ENCODE assay signal across 8 cellular contexts in the genomic region with DNA sequence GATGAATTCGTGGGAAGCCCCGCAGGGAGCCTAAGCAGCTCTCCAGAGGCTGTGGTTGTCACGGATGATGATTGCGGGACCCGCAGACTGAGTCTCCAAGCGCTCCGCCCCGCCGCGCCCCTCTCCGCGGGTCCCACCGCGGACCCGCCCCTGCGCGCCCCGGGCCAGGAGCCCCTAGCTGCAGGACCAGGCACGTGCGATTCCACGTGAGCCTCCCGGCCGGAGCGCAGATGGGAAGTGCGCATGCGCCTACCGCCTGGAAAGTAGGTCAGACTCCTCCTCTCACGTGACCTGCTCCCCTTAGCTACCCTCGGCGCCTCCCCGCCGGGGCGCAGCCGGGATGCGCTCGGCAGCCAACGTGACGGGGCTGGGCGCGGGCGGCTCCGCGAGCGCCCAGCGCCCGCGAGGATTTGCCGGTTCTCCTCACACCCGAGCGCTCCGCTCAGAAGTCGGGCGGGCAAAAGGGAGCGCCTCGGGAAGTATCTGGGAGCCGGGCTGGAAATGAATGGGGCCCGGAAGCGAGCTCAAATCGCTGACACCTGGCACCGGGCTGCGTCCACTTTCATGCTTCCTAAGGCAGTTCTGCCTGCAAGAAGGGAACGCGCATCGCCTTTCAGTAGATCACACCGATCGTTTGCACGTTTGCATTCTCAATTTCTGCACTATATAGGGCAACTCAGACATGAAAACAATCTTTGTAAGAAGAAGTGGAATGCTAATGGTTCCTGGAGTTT. TPM values are rescaled to one million over a fixed set of nuclear protein-coding genes. Genes with fewer than 3 reads are reported as not detected.
DNase-seq lines count a peak whose midpoint lies in the region; ATAC-seq, FAIRE-seq and TF ChIP-seq lines count a peak whose summit lies in the region.

No MANE protein-coding gene starts in this region.

- intact Hi-C loops in ascending aorta (cut with DNase I) = loop anchor here (1.0 to 5.0 kb wide), 5 partner anchors 26 to 271 kb away; partner anchors contain the start of genes COX11, HLF, MMD and STXBP4
- intact Hi-C loops in right cardiac atrium (cut with DNase I) = loop anchor here in 1 of 4 donors (10.0 kb wide), 1 partner anchor 106 kb away; no protein-coding TSS in a partner anchor

- TF ChIP-seq POLR2A in GM12892 (IDR thresholded peaks at IDR 0.05; ENCODE audit: low read depth, low read length) = peak; percentile 57; the same call in 1 of the 2 replicates

- H3K27ac ChIP-seq in ascending aorta = peak overlapping the region; percentile 33 to 47
- H3K27ac ChIP-seq in right cardiac atrium (ENCODE audit: low read length) = peak overlapping the region; percentile 71

- H3K9me3 ChIP-seq in ascending aorta (no peaks in the 10 kb centered on the region), right cardiac atrium (ENCODE audit: control insufficient read depth, low read length) (no peaks in the 10 kb centered on the region)

- ATAC-seq in HG02763 (IDR thresholded peaks at IDR 0.05; ENCODE audit: unreplicated experiment) (peak; percentile 88), right cardiac atrium (peak; percentile 100)

- FAIRE-seq in GM12892 (lab: Jason Lieb, UNC) (peak; percentile 99), urothelium cell line (lab: Jason Lieb, UNC) (no peak)

- no peaks in the 10 kb centered on the region for H3K27me3 ChIP-seq in ascending aorta
- H3K27me3 ChIP-seq in right cardiac atrium (ENCODE audit: control insufficient read depth, insufficient read depth) = no peaks in the 10 kb centered on the region

- H3K36me3 ChIP-seq in ascending aorta = no peaks in the 10 kb centered on the region

- peaks cover 5 to 10% of the 10 kb centered on the region in 2 donors for H3K4me1 ChIP-seq in ascending aorta
- no peaks in the 10 kb centered on the region for H3K4me1 ChIP-seq in right cardiac atrium (ENCODE audit: control insufficient read depth, insufficient read depth, low read length)

- no peak for TF ChIP-seq CTCF in ascending aorta (IDR thresholded peaks at IDR 0.05)

- DNase-seq in GM12892 (ENCODE audit: insufficient read length) (peak; percentile 91), NCI-H1417 (lab: John Stamatoyannopoulos, UW) (peak; percentile 96 to 99 (median 98)), T-helper 2 cell (peak; percentile 71 to 93 (median 81)), ascending aorta (ENCODE audit: low spot score in 2 of 2) (peak; percentile 66 to 95), right cardiac atrium (peak; percentile 94 to 98 (median 98)), pulmonary artery endothelial cell (ENCODE audit: low read depth, low spot score) (peak; percentile 47), urothelium cell line (ENCODE audit: low spot score) (peak; percentile 98)

- WGBS in right cardiac atrium = under 1% methylated on average over 67 of the region's 67 CpGs

- peak overlapping the region; percentile 55 to 65 for H3K4me3 ChIP-seq in ascending aorta
- H3K4me3 ChIP-seq in right cardiac atrium (ENCODE audit: low read length) = peak overlapping the region; percentile 64

RNA-seq across cellular contexts. Expression of gene HLF, which starts 26.4 kb away (rescaled TPM):
- 0.11 TPM for polyA plus RNA-seq in GM12892 (2012; ENCODE audit: missing spikeins)
- total RNA-seq in ascending aorta = 11.3 TPM
- 10 to 100 TPM; 35.6 to 56.6 (median 49.7) TPM for total RNA-seq in right cardiac atrium
- polyA plus RNA-seq in right cardiac atrium = 17.0 TPM
- 0.13 TPM in 1 of 2 replicates, not detected in the other for total RNA-seq in pulmonary artery endothelial cell

Comparison
In these comparisons a context has a peak if more than half of its experiments do, and no peak if none do; other contexts are left out.
1. Peak in every context shown above with its lines: DNase-seq, ATAC-seq, H3K4me3 ChIP-seq and H3K27ac ChIP-seq.
2. DNase-seq: peak in every context shown above with its lines; median percentile 98 in NCI-H1417; 98 in right cardiac atrium; 98 in urothelium cell line; 91 in GM12892; 81 in T-helper 2 cell; 80 in ascending aorta; 47 in pulmonary artery endothelial cell.
3. RNA of gene HLF, which starts 26.4 kb away (total RNA-seq): 35.6 to 56.6 TPM in right cardiac atrium and 11.3 TPM in ascending aorta (single experiment); 0.13 TPM in pulmonary artery endothelial cell; every median in the first group is over 10 times any median in the second.